ENCODE assay signal across 8 cellular contexts in genomic region chr9:98010450-98010849, GRCh38. TPM values are rescaled to one million over a fixed set of nuclear protein-coding genes. Genes with fewer than 3 reads are reported as not detected.
A peak's percentile ranks its signal among the peaks of the same experiment; 100 is the strongest.
DNase-seq lines count a peak whose midpoint lies in the region; ATAC-seq, FAIRE-seq and TF ChIP-seq lines count a peak whose summit lies in the region.

No MANE protein-coding gene starts in this region.

- WGBS in lower leg skin, 2 donors: 15 to 25% methylated on average over 2 of the region's 2 CpGs

- DNase-seq in GM12891 (ENCODE audit: insufficient read length, low spot score): peak; percentile 42
- peak; percentile 38 for DNase-seq in cerebellar cortex (ENCODE audit: low spot score)
- DNase-seq in osteoblast (ENCODE audit: insufficient read length, low spot score, missing footprints): no peak
- no peak for DNase-seq in substantia nigra (lab: John Stamatoyannopoulos, UW)
- no peak for DNase-seq in NCI-H1092 treated with DMSO at 0.1 percent for 48 hours (lab: John Stamatoyannopoulos, UW)
- DNase-seq in lower leg skin (ENCODE audit: low spot score in 2 of 2): no peak

- H3K4me2 ChIP-seq in osteoblast (ENCODE audit: insufficient read depth, low read length): peak overlapping the region; percentile 7

- FAIRE-seq in GM12891 (lab: Jason Lieb, UNC): peak; percentile 9

- peak; percentile 96 for ATAC-seq in GM19463 (IDR thresholded peaks at IDR 0.05; ENCODE audit: unreplicated experiment)
- ATAC-seq in HG03460 (IDR thresholded peaks at IDR 0.05; ENCODE audit: unreplicated experiment): peak; percentile 82

- peaks cover 87% of the 10 kb centered on the region for H3K36me3 ChIP-seq in osteoblast (ENCODE audit: insufficient read depth, low read length)

- no peak overlapping the region for H2AFZ ChIP-seq in osteoblast (ENCODE audit: low read length)

- peaks cover 6% of the 10 kb centered on the region for H4K20me1 ChIP-seq in osteoblast (ENCODE audit: insufficient read depth, low read length)

- no peaks in the 10 kb centered on the region for H3K27me3 ChIP-seq in osteoblast (ENCODE audit: insufficient read depth, low read length)

- peaks cover 38% of the 10 kb centered on the region for H3K4me1 ChIP-seq in osteoblast (ENCODE audit: insufficient read depth, low read length)

- H3K4me3 ChIP-seq in osteoblast (ENCODE audit: insufficient read depth, low read length) (no peak overlapping the region), lower leg skin (ENCODE audit: low read depth, poor library complexity, severe bottlenecking) (no peak overlapping the region)

- TF ChIP-seq CTCF in osteoblast (IDR thresholded peaks at IDR 0.05; ENCODE audit: extremely low read depth, low read depth, low read length) (no peak), lower leg skin (IDR thresholded peaks at IDR 0.05) (no peak)

- TF ChIP-seq POLR2A in GM12891 (IDR thresholded peaks at IDR 0.05; ENCODE audit: low read depth, low read length): no peak
- no peak for TF ChIP-seq POLR2A in lower leg skin (IDR thresholded peaks at IDR 0.05)

- peaks cover 51% of the 10 kb centered on the region for H3K79me2 ChIP-seq in osteoblast (ENCODE audit: insufficient read depth, low read length)

- peak overlapping the region; percentile 40 for H3K27ac ChIP-seq in osteoblast (ENCODE audit: low read depth, low read length)
- no peak overlapping the region for H3K27ac ChIP-seq in substantia nigra (ENCODE audit: low read depth, low read length, poor library complexity, severe bottlenecking)

- H3K9me3 ChIP-seq in osteoblast (ENCODE audit: low read depth, low read length): no peaks in the 10 kb centered on the region

- intact Hi-C loops in lower leg skin (cut with DNase I; ENCODE audit: low total_unique reads): no loop called here

TF ChIP-seq in GM12891, 5 proteins besides CTCF, POLR2A, EP300 and RAD21:
- 0 out of 2 replicates have a peak, but pooled peaks have one; percentile 48 for TF ChIP-seq POLR2AphosphoS5 (IDR thresholded peaks at IDR 0.05; ENCODE audit: low read depth, low read length)
- TF ChIP-seq TAF1 (IDR thresholded peaks at IDR 0.05; ENCODE audit: low read depth, low read length): no peak
TF ChIP-seq in GM12891: peak in this region for 1.

RNA-seq across cellular contexts. Expression of gene ANP32B, which starts 27.3 kb away (rescaled TPM):
- polyA plus RNA-seq in GM12891 (2012; ENCODE audit: low read depth, missing spikeins): 230 TPM
- total RNA-seq in osteoblast (12.7 and 13.8 TPM in 2 replicates), lower leg skin (10 to 100 TPM; 27.4 to 56.3 (median 39.0) TPM)

RNA-seq across cellular contexts. Expression of gene NANS, which starts 46.1 kb away (rescaled TPM):
- 53.0 TPM for polyA plus RNA-seq in GM12891 (2012; ENCODE audit: low read depth, missing spikeins)
- total RNA-seq in osteoblast (56.1 and 56.6 TPM in 2 replicates), lower leg skin (10 to 100 TPM; 26.5 to 46.0 (median 40.5) TPM)

Comparison
In these comparisons a context has a peak if more than half of its experiments do, and no peak if none do; other contexts are left out.
1. DNase-seq: peak in GM12891 (single experiment) and cerebellar cortex (single experiment); none in osteoblast (single experiment), substantia nigra (0 of 49), NCI-H1092 treated with DMSO at 0.1 percent for 48 hours (single experiment) and lower leg skin (0 of 2).